ENCODE assay signal across 20 cellular contexts in genomic region chr19:2140193-2140545, GRCh38.
"Had no signal": no experiment of that assay in that cellular context is flagged by ENCODE, and none has a peak within 500 bp of the region (broad histone marks: within the 10 kb centered on the region; RNA-seq: fewer than 3 reads in every experiment).

No MANE protein-coding gene starts in this region.

- H3K4me3 Mint-ChIP-seq: activated CD4-positive, alpha-beta memory T cell treated with anti-CD3 and anti-CD28 coated beads, Interleukin-2, amount 10 ng/mL, durations not matched to agents 7 days and 5 days; activated naive CD8-positive, alpha-beta T cell treated with anti-CD3 and anti-CD28 coated beads for 36 hours; activated T-helper 17 cell treated with anti-CD3 and anti-CD28 coated beads, Interleukin-2, amount 50 U/mL, for 72 hours; naive thymus-derived CD4-positive, alpha-beta T cell; stimulated activated naive CD8-positive, alpha-beta T cell treated with anti-CD3 and anti-CD28 coated beads, Interleukin-15, Interleukin-2, amounts not matched to agents 100 ng/mL and 50 ng/mL, for 24 hours had no signal

- H3K27ac Mint-ChIP-seq: activated CD4-positive, alpha-beta memory T cell treated with anti-CD3 and anti-CD28 coated beads, Interleukin-2, amount 10 ng/mL, durations not matched to agents 7 days and 5 days; activated naive CD8-positive, alpha-beta T cell treated with anti-CD3 and anti-CD28 coated beads for 36 hours; activated T-helper 17 cell treated with anti-CD3 and anti-CD28 coated beads, Interleukin-2, amount 50 U/mL, for 72 hours; stimulated activated naive CD8-positive, alpha-beta T cell treated with anti-CD3 and anti-CD28 coated beads, Interleukin-15, Interleukin-2, amounts not matched to agents 100 ng/mL and 50 ng/mL, for 24 hours had no signal

- DNase-seq: activated CD4-positive, alpha-beta memory T cell treated with anti-CD3 and anti-CD28 coated beads, Interleukin-2, amount 10 ng/mL, durations not matched to agents 7 days and 5 days; activated CD4-positive, alpha-beta T cell treated with anti-CD3 and anti-CD28 coated beads for 48 hours; activated CD4-positive, CD25-positive, alpha-beta regulatory T cell; activated naive CD4-positive, alpha-beta T cell; activated naive CD8-positive, alpha-beta T cell treated with anti-CD3 and anti-CD28 coated beads for 36 hours; activated T-cell treated with anti-CD3 and anti-CD28 coated beads, Interleukin-2, amount 50 U/mL, for 1 hour; amniotic stem cell; effector CD4-positive, alpha-beta T cell; gastrocnemius medialis; heart left ventricle; left ventricle myocardium superior; naive thymus-derived CD4-positive, alpha-beta T cell; posterior cingulate gyrus; retina; stimulated activated CD4-positive, alpha-beta T cell treated with anti-CD3 and anti-CD28 coated beads, Interleukin-15, amount 100 ng/mL, for 24 hours; stimulated activated CD4-positive, alpha-beta T cell treated with anti-CD3 and anti-CD28 coated beads, Interleukin-2, amount 100 ng/mL, for 48 hours; uterus had no signal

- ATAC-seq: activated T-helper 17 cell treated with anti-CD3 and anti-CD28 coated beads, Interleukin-2, amount 50 U/mL, for 72 hours; esophagus mucosa; gastrocnemius medialis; heart left ventricle; left ventricle myocardium superior; naive thymus-derived CD4-positive, alpha-beta T cell had no signal

- H3K4me1 Mint-ChIP-seq: activated T-helper 17 cell treated with anti-CD3 and anti-CD28 coated beads, Interleukin-2, amount 50 U/mL, for 72 hours had no signal

- H3K27me3 Mint-ChIP-seq: activated CD4-positive, alpha-beta memory T cell treated with anti-CD3 and anti-CD28 coated beads, Interleukin-2, amount 10 ng/mL, durations not matched to agents 7 days and 5 days; activated naive CD8-positive, alpha-beta T cell treated with anti-CD3 and anti-CD28 coated beads for 36 hours; activated T-helper 17 cell treated with anti-CD3 and anti-CD28 coated beads, Interleukin-2, amount 50 U/mL, for 72 hours; naive thymus-derived CD4-positive, alpha-beta T cell; stimulated activated naive CD8-positive, alpha-beta T cell treated with anti-CD3 and anti-CD28 coated beads, Interleukin-15, Interleukin-2, amounts not matched to agents 100 ng/mL and 50 ng/mL, for 24 hours had no signal

- H3K9me3 Mint-ChIP-seq: activated CD4-positive, alpha-beta memory T cell treated with anti-CD3 and anti-CD28 coated beads, Interleukin-2, amount 10 ng/mL, durations not matched to agents 7 days and 5 days; activated naive CD8-positive, alpha-beta T cell treated with anti-CD3 and anti-CD28 coated beads for 36 hours; activated T-helper 17 cell treated with anti-CD3 and anti-CD28 coated beads, Interleukin-2, amount 50 U/mL, for 72 hours; naive thymus-derived CD4-positive, alpha-beta T cell; stimulated activated naive CD8-positive, alpha-beta T cell treated with anti-CD3 and anti-CD28 coated beads, Interleukin-15, Interleukin-2, amounts not matched to agents 100 ng/mL and 50 ng/mL, for 24 hours had no signal
